ENCODE assay signal across 11 cellular contexts in genomic region chr7:27170936-27171635, GRCh38. TPM values are rescaled to one million over a fixed set of nuclear protein-coding genes. Genes with fewer than 3 reads are reported as not detected.
A peak's percentile ranks its signal among the peaks of the same experiment; 100 is the strongest.
DNase-seq lines count a peak whose midpoint lies in the region; ATAC-seq, FAIRE-seq and TF ChIP-seq lines count a peak whose summit lies in the region.
"Had no signal": no experiment of that assay in that cellular context is flagged by ENCODE, and none has a peak within 500 bp of the region (broad histone marks: within the 10 kb centered on the region; RNA-seq: fewer than 3 reads in every experiment).

No MANE protein-coding gene starts in this region.

- H3K27me3 ChIP-seq in keratinocyte (ENCODE audit: control insufficient read depth, extremely low read depth, insufficient read depth, low read length) (peaks cover 6% of the 10 kb centered on the region), thymus (ENCODE audit: control insufficient read depth, insufficient read depth) (peaks cover 49% of the 10 kb centered on the region)

- no peaks in the 10 kb centered on the region for H3K9me3 Mint-ChIP-seq in activated CD8-positive, alpha-beta T cell treated with anti-CD3 and anti-CD28 coated beads, Interleukin-2, amount 10 ng/mL, durations not matched to agents 7 days and 5 days (ENCODE audit: insufficient read depth)
- H3K9me3 Mint-ChIP-seq in activated CD8-positive, alpha-beta T cell treated with anti-CD3 and anti-CD28 coated beads for 36 hours: no peaks in the 10 kb centered on the region
- H3K9me3 Mint-ChIP-seq: stimulated activated memory B cell treated with anti-CD40 and anti-IgM and Interleukin-4, amounts not matched to agents 10 μg/mL and 1 μg/mL and 100 μg/mL, for 72 hours had no signal

- no peaks in the 10 kb centered on the region for H3K9me3 ChIP-seq in keratinocyte (ENCODE audit: control insufficient read depth, low read depth, low read length)
- H3K9me3 ChIP-seq in thymus (ENCODE audit: control insufficient read depth): no peaks in the 10 kb centered on the region
- H3K9me3 ChIP-seq: neutrophil had no signal

- H3K4me3 Mint-ChIP-seq in activated CD8-positive, alpha-beta T cell treated with anti-CD3 and anti-CD28 coated beads, Interleukin-2, amount 10 ng/mL, durations not matched to agents 7 days and 5 days: no peak overlapping the region
- no peak overlapping the region for H3K4me3 Mint-ChIP-seq in activated CD8-positive, alpha-beta T cell treated with anti-CD3 and anti-CD28 coated beads for 36 hours
- H3K4me3 Mint-ChIP-seq: stimulated activated memory B cell treated with anti-CD40 and anti-IgM and Interleukin-4, amounts not matched to agents 10 μg/mL and 1 μg/mL and 100 μg/mL, for 72 hours had no signal

- peak overlapping the region; percentile 39 for H3K27ac Mint-ChIP-seq in activated CD8-positive, alpha-beta T cell treated with anti-CD3 and anti-CD28 coated beads, Interleukin-2, amount 10 ng/mL, durations not matched to agents 7 days and 5 days
- no peak overlapping the region for H3K27ac Mint-ChIP-seq in activated CD8-positive, alpha-beta T cell treated with anti-CD3 and anti-CD28 coated beads for 36 hours
- H3K27ac Mint-ChIP-seq: stimulated activated memory B cell treated with anti-CD40 and anti-IgM and Interleukin-4, amounts not matched to agents 10 μg/mL and 1 μg/mL and 100 μg/mL, for 72 hours had no signal

- H3K4me2 ChIP-seq in keratinocyte (ENCODE audit: control insufficient read depth, extremely low read depth, insufficient read depth, low read depth, low read length): peak overlapping the region; percentile 98

- H3K4me3 ChIP-seq in keratinocyte (ENCODE audit: control insufficient read depth in 2 of 3, extremely low read depth in 1 of 3, insufficient read depth in 2 of 3, low read depth in 1 of 3, low read length in 3 of 3) (peak overlapping the region; percentile 78 to 94 (median 84)), thymus (ENCODE audit: low read length) (peak overlapping the region; percentile 73)

- ATAC-seq in activated CD8-positive, alpha-beta T cell treated with anti-CD3 and anti-CD28 coated beads, Interleukin-2, amount 10 ng/mL, durations not matched to agents 7 days and 5 days: no peak
- ATAC-seq in activated CD8-positive, alpha-beta T cell treated with anti-CD3 and anti-CD28 coated beads for 36 hours: no peak
- ATAC-seq in HG02763 (IDR thresholded peaks at IDR 0.05; ENCODE audit: unreplicated experiment): no peak
- ATAC-seq: stimulated activated memory B cell treated with anti-CD40 and anti-IgM and Interleukin-4, amounts not matched to agents 10 μg/mL and 1 μg/mL and 100 μg/mL, for 72 hours had no signal

- H3K4me1 Mint-ChIP-seq in activated CD8-positive, alpha-beta T cell treated with anti-CD3 and anti-CD28 coated beads, Interleukin-2, amount 10 ng/mL, durations not matched to agents 7 days and 5 days (ENCODE audit: low read depth): peaks cover 15% of the 10 kb centered on the region
- peaks cover 30% of the 10 kb centered on the region for H3K4me1 Mint-ChIP-seq in activated CD8-positive, alpha-beta T cell treated with anti-CD3 and anti-CD28 coated beads for 36 hours (ENCODE audit: low read depth)

- no peak overlapping the region for H2AFZ ChIP-seq in keratinocyte (ENCODE audit: control insufficient read depth, low read length)

- no peak for DNase-seq in activated CD8-positive, alpha-beta T cell treated with anti-CD3 and anti-CD28 coated beads, Interleukin-2, amount 10 ng/mL, durations not matched to agents 7 days and 5 days
- DNase-seq in activated CD8-positive, alpha-beta T cell treated with anti-CD3 and anti-CD28 coated beads for 36 hours: no peak
- DNase-seq in RKO (ENCODE audit: low spot score) (peak; percentile 71), keratinocyte (ENCODE audit: low read depth, low spot score) (no peak), dedifferentiated amniotic fluid mesenchymal stem cell (ENCODE audit: extremely low spot score) (no peak), NCI-H1694 (lab: John Stamatoyannopoulos, UW) (no peak)

- H3K9ac ChIP-seq in keratinocyte (ENCODE audit: control insufficient read depth, extremely low read depth, insufficient read depth, low read length): peak overlapping the region; percentile 83

- peaks cover 8% of the 10 kb centered on the region for H3K36me3 Mint-ChIP-seq in activated CD8-positive, alpha-beta T cell treated with anti-CD3 and anti-CD28 coated beads, Interleukin-2, amount 10 ng/mL, durations not matched to agents 7 days and 5 days (ENCODE audit: low read depth)
- H3K36me3 Mint-ChIP-seq in activated CD8-positive, alpha-beta T cell treated with anti-CD3 and anti-CD28 coated beads for 36 hours (ENCODE audit: low read depth): no peaks in the 10 kb centered on the region
- H3K36me3 Mint-ChIP-seq: stimulated activated memory B cell treated with anti-CD40 and anti-IgM and Interleukin-4, amounts not matched to agents 10 μg/mL and 1 μg/mL and 100 μg/mL, for 72 hours had no signal

- no peak for TF ChIP-seq CTCF in activated CD8-positive, alpha-beta T cell treated with anti-CD3 and anti-CD28 coated beads for 36 hours (IDR thresholded peaks at IDR 0.05)
- TF ChIP-seq CTCF in keratinocyte (optimal IDR thresholded peaks at IDR 0.05 in 1 of 3, IDR thresholded peaks at IDR 0.05 in 1 of 3, conservative IDR thresholded peaks at IDR 0.05 in 1 of 3; ENCODE audit: extremely low read depth in 1 of 3, insufficient read depth in 2 of 3, low read length in 3 of 3): no peak

- peaks cover 70% of the 10 kb centered on the region for H3K27me3 Mint-ChIP-seq in activated CD8-positive, alpha-beta T cell treated with anti-CD3 and anti-CD28 coated beads, Interleukin-2, amount 10 ng/mL, durations not matched to agents 7 days and 5 days (ENCODE audit: low read depth)
- peaks cover 72% of the 10 kb centered on the region for H3K27me3 Mint-ChIP-seq in activated CD8-positive, alpha-beta T cell treated with anti-CD3 and anti-CD28 coated beads for 36 hours

- WGBS in thymus: 6% methylated on average over 10 of the region's 10 CpGs

- intact Hi-C loops in activated CD8-positive, alpha-beta T cell treated with anti-CD3 and anti-CD28 coated beads for 36 hours (cut with micrococcal nuclease): loop anchor here (5.0 kb wide), 1 partner anchor 71 kb away; the partner anchor contains the start of gene EVX1

- H4K20me1 ChIP-seq in keratinocyte (ENCODE audit: control insufficient read depth, extremely low read depth, insufficient read depth, low read length): no peaks in the 10 kb centered on the region

- H3K4me1 ChIP-seq in keratinocyte (ENCODE audit: control insufficient read depth, extremely low read depth, insufficient read depth, low read length): peaks cover 32% of the 10 kb centered on the region
- H3K4me1 ChIP-seq in thymus (ENCODE audit: control insufficient read depth, insufficient read depth, low read length): peaks cover 42% of the 10 kb centered on the region

- peaks cover 65% of the 10 kb centered on the region for H3K79me2 ChIP-seq in keratinocyte (ENCODE audit: control insufficient read depth, insufficient read depth, low read length)

- POLR2A ChIA-PET in activated CD8-positive, alpha-beta T cell treated with anti-CD3 and anti-CD28 coated beads, Interleukin-2, amount 10 ng/mL, durations not matched to agents 7 days and 5 days (lab: Charles Lee): no interaction called here
- POLR2A ChIA-PET in activated CD8-positive, alpha-beta T cell treated with anti-CD3 and anti-CD28 coated beads for 36 hours (lab: Charles Lee): no interaction called here

- H3K27ac ChIP-seq in keratinocyte (ENCODE audit: control insufficient read depth, insufficient read depth, low read length) (peak overlapping the region; percentile 87), thymus (ENCODE audit: low read depth) (no peak overlapping the region)
- H3K27ac ChIP-seq: neutrophil had no signal

- CTCF ChIA-PET in activated CD8-positive, alpha-beta T cell treated with anti-CD3 and anti-CD28 coated beads, Interleukin-2, amount 10 ng/mL, durations not matched to agents 7 days and 5 days (lab: Charles Lee): interaction anchor here (1.3 to 1.5 kb wide), 2 partner anchors 9 to 25 kb away, joined by 5 to 6 read pairs; no protein-coding TSS in a partner anchor
- CTCF ChIA-PET in activated CD8-positive, alpha-beta T cell treated with anti-CD3 and anti-CD28 coated beads for 36 hours (lab: Charles Lee): interaction anchor here (0.9 to 10.4 kb wide), 9 partner anchors 8 to 489 kb away, joined by 3 to 61 read pairs (median 5); no protein-coding TSS in a partner anchor

- no peaks in the 10 kb centered on the region for H3K9me1 ChIP-seq in keratinocyte (ENCODE audit: control insufficient read depth, extremely low read depth, insufficient read depth, low read length)

- dilution Hi-C loops in keratinocyte (cut with MboI; ENCODE audit: extremely low pct_ligation_motif_present, low sequenced_read_pairs): no loop called here

- H3K36me3 ChIP-seq in keratinocyte (ENCODE audit: control insufficient read depth in 2 of 2, extremely low read depth in 1 of 2, insufficient read depth in 2 of 2, low read length in 2 of 2) (peaks cover 0 to 4% of the 10 kb centered on the region in 2 experiments), thymus (ENCODE audit: control insufficient read depth, insufficient read depth) (no peaks in the 10 kb centered on the region)
- H3K36me3 ChIP-seq: neutrophil had no signal

- FAIRE-seq in keratinocyte (lab: Jason Lieb, UNC): no peak
- FAIRE-seq: endometrium had no signal

RNA-seq across cellular contexts. Expression of gene HOXA10, which starts 3.0 kb away (rescaled TPM):
- not detected for total RNA-seq in activated CD8-positive, alpha-beta T cell treated with anti-CD3 and anti-CD28 coated beads, Interleukin-2, amount 10 ng/mL, durations not matched to agents 7 days and 5 days
- not detected for total RNA-seq in activated CD8-positive, alpha-beta T cell treated with anti-CD3 and anti-CD28 coated beads for 36 hours
- polyA plus RNA-seq in keratinocyte (1.6 to 4.5 TPM (median 2.4 TPM) in 3 replicates), thymus (3.5 TPM)
- 0.40 TPM for polyA plus RNA-seq in keratinocyte (2011; ENCODE audit: low read depth)
- polyA plus RNA-seq in keratinocyte (2011; cell fraction: cytosol; rRNA removed): 2.0 and 2.2 TPM in 2 replicates
- polyA plus RNA-seq in keratinocyte (2011; cell fraction: nucleus; rRNA removed): 2.0 and 2.1 TPM in 2 replicates
- polyA plus RNA-seq in keratinocyte (2012; ENCODE audit: low replicate concordance): 2.5 and 9.5 TPM in 2 replicates
- 1.9 to 5.1 TPM (median 3.0 TPM) in 3 replicates for polyA minus RNA-seq in keratinocyte
- not detected for polyA minus RNA-seq in keratinocyte (2011; cell fraction: cytosol; rRNA and poly(A)+ RNA removed)
- 0.47 and 0.84 TPM in 2 replicates for polyA minus RNA-seq in keratinocyte (2011; cell fraction: nucleus; rRNA and poly(A)+ RNA removed)

RNA-seq across cellular contexts. Expression of gene HOXA9, which starts 5.7 kb away (rescaled TPM):
- total RNA-seq in activated CD8-positive, alpha-beta T cell treated with anti-CD3 and anti-CD28 coated beads, Interleukin-2, amount 10 ng/mL, durations not matched to agents 7 days and 5 days: not detected
- not detected for total RNA-seq in activated CD8-positive, alpha-beta T cell treated with anti-CD3 and anti-CD28 coated beads for 36 hours
- polyA plus RNA-seq in keratinocyte: 9.0 to 40.5 TPM (median 28.1 TPM) in 3 replicates
- 76.1 TPM for polyA plus RNA-seq in keratinocyte (2011; ENCODE audit: low read depth)
- 20.4 and 23.2 TPM in 2 replicates for polyA plus RNA-seq in keratinocyte (2011; cell fraction: cytosol; rRNA removed)
- polyA plus RNA-seq in keratinocyte (2011; cell fraction: nucleus; rRNA removed): 22.3 and 31.4 TPM in 2 replicates
- polyA plus RNA-seq in keratinocyte (2012; ENCODE audit: low replicate concordance): 21.1 and 27.0 TPM in 2 replicates
- 1.5 to 5.7 TPM (median 4.0 TPM) in 3 replicates for polyA minus RNA-seq in keratinocyte
- 9.4 TPM for polyA minus RNA-seq in keratinocyte (2011; cell fraction: cytosol; rRNA and poly(A)+ RNA removed)
- polyA minus RNA-seq in keratinocyte (2011; cell fraction: nucleus; rRNA and poly(A)+ RNA removed): 2.2 and 3.8 TPM in 2 replicates
- 4.9 TPM for polyA plus RNA-seq in thymus

RNA-seq across cellular contexts. Expression of gene HOXA11, which starts 13.9 kb away (rescaled TPM):
- total RNA-seq in activated CD8-positive, alpha-beta T cell treated with anti-CD3 and anti-CD28 coated beads, Interleukin-2, amount 10 ng/mL, durations not matched to agents 7 days and 5 days: not detected
- under 1 TPM; 0.13 to 0.18 TPM for total RNA-seq in activated CD8-positive, alpha-beta T cell treated with anti-CD3 and anti-CD28 coated beads for 36 hours
- 0.07 to 0.18 TPM (median 0.14 TPM) in 3 replicates for polyA plus RNA-seq in keratinocyte
- not detected for polyA plus RNA-seq in keratinocyte (2011; ENCODE audit: low read depth)
- 0.17 and 0.19 TPM in 2 replicates for polyA plus RNA-seq in keratinocyte (2011; cell fraction: cytosol; rRNA removed)
- polyA plus RNA-seq in keratinocyte (2011; cell fraction: nucleus; rRNA removed): 0.13 TPM in 2 replicates
- 0.16 and 0.27 TPM in 2 replicates for polyA plus RNA-seq in keratinocyte (2012; ENCODE audit: low replicate concordance)
- polyA minus RNA-seq in keratinocyte: not detected in 3 replicates
- polyA minus RNA-seq in keratinocyte (2011; cell fraction: cytosol; rRNA and poly(A)+ RNA removed): not detected
- polyA minus RNA-seq in keratinocyte (2011; cell fraction: nucleus; rRNA and poly(A)+ RNA removed): not detected in 2 replicates
- polyA plus RNA-seq in thymus: under 0.01 TPM

RNA-seq across cellular contexts. Expression of gene HOXA7, which starts 14.6 kb away (rescaled TPM):
- not detected for total RNA-seq in activated CD8-positive, alpha-beta T cell treated with anti-CD3 and anti-CD28 coated beads, Interleukin-2, amount 10 ng/mL, durations not matched to agents 7 days and 5 days
- not detected for total RNA-seq in activated CD8-positive, alpha-beta T cell treated with anti-CD3 and anti-CD28 coated beads for 36 hours
- polyA plus RNA-seq in keratinocyte (3.8 to 13.5 TPM (median 8.1 TPM) in 3 replicates), thymus (0.41 TPM)
- polyA plus RNA-seq in keratinocyte (2011; ENCODE audit: low read depth): 4.9 TPM
- polyA plus RNA-seq in keratinocyte (2011; cell fraction: cytosol; rRNA removed): 7.4 and 9.8 TPM in 2 replicates
- 5.2 and 6.0 TPM in 2 replicates for polyA plus RNA-seq in keratinocyte (2011; cell fraction: nucleus; rRNA removed)
- 3.9 and 14.3 TPM in 2 replicates for polyA plus RNA-seq in keratinocyte (2012; ENCODE audit: low replicate concordance)
- polyA minus RNA-seq in keratinocyte: 4.5 to 4.9 TPM (median 4.8 TPM) in 3 replicates
- 11.9 TPM for polyA minus RNA-seq in keratinocyte (2011; cell fraction: cytosol; rRNA and poly(A)+ RNA removed)
- polyA minus RNA-seq in keratinocyte (2011; cell fraction: nucleus; rRNA and poly(A)+ RNA removed): 2.0 and 2.3 TPM in 2 replicates

RNA-seq across cellular contexts. Expression of gene HOXA3, which starts 18.7 kb away (rescaled TPM):
- total RNA-seq in activated CD8-positive, alpha-beta T cell treated with anti-CD3 and anti-CD28 coated beads, Interleukin-2, amount 10 ng/mL, durations not matched to agents 7 days and 5 days: not detected
- total RNA-seq in activated CD8-positive, alpha-beta T cell treated with anti-CD3 and anti-CD28 coated beads for 36 hours: not detected
- 0.17 to 0.84 TPM (median 0.58 TPM) in 3 replicates for polyA plus RNA-seq in keratinocyte
- polyA plus RNA-seq in keratinocyte (2011; ENCODE audit: low read depth): 0.87 TPM
- 0.55 and 0.95 TPM in 2 replicates for polyA plus RNA-seq in keratinocyte (2011; cell fraction: cytosol; rRNA removed)
- 1.2 and 2.0 TPM in 2 replicates for polyA plus RNA-seq in keratinocyte (2011; cell fraction: nucleus; rRNA removed)
- polyA plus RNA-seq in keratinocyte (2012; ENCODE audit: low replicate concordance): 1.1 and 3.2 TPM in 2 replicates
- 0.22 to 1.2 TPM in 2 of 3 replicates, not detected in the other for polyA minus RNA-seq in keratinocyte
- 1.9 TPM for polyA minus RNA-seq in keratinocyte (2011; cell fraction: cytosol; rRNA and poly(A)+ RNA removed)
- polyA minus RNA-seq in keratinocyte (2011; cell fraction: nucleus; rRNA and poly(A)+ RNA removed): 0.54 and 1.2 TPM in 2 replicates
- polyA plus RNA-seq in thymus: 5.5 TPM
